In genomic region chr3:157585386-157585785, GRCh38 we compare ENCODE assay signal across 18 cellular contexts.
"Had no signal": no experiment of that assay in that cellular context is flagged by ENCODE, and none has a peak within 500 bp of the region (broad histone marks: within the 10 kb centered on the region; RNA-seq: fewer than 3 reads in every experiment).

No MANE protein-coding gene starts in this region.

- H3K27me3 ChIP-seq: gastrocnemius medialis, heart right ventricle had no signal

- ATAC-seq: gastrocnemius medialis; heart right ventricle; left lobe of liver; naive thymus-derived CD4-positive, alpha-beta T cell; sciatic nerve; stimulated activated naive B cell treated with anti-CD40 and anti-IgM and Interleukin-4, amounts not matched to agents 10 μg/mL and 1 μg/mL and 100 μg/mL, for 72 hours; stimulated activated naive CD8-positive, alpha-beta T cell treated with anti-CD3 and anti-CD28 coated beads, Interleukin-15, amount 100 ng/mL, for 72 hours had no signal

- H3K4me1 Mint-ChIP-seq: naive thymus-derived CD4-positive, alpha-beta T cell; nephron progenitor cell; stimulated activated naive B cell treated with anti-CD40 and anti-IgM and Interleukin-4, amounts not matched to agents 10 μg/mL and 1 μg/mL and 100 μg/mL, for 72 hours; stimulated activated naive CD8-positive, alpha-beta T cell treated with anti-CD3 and anti-CD28 coated beads, Interleukin-15, amount 100 ng/mL, for 72 hours had no signal

- H3K27me3 Mint-ChIP-seq: stimulated activated naive B cell treated with anti-CD40 and anti-IgM and Interleukin-4, amounts not matched to agents 10 μg/mL and 1 μg/mL and 100 μg/mL, for 72 hours; stimulated activated naive CD8-positive, alpha-beta T cell treated with anti-CD3 and anti-CD28 coated beads, Interleukin-15, amount 100 ng/mL, for 72 hours had no signal

- DNase-seq: effector CD8-positive, alpha-beta T cell; gastrocnemius medialis; heart right ventricle; hypothalamus; kidney glomerular epithelial cell; mammary epithelial cell; naive thymus-derived CD4-positive, alpha-beta T cell; nephron progenitor cell; stimulated activated CD4-positive, alpha-beta T cell treated with anti-CD3 and anti-CD28 coated beads, Interleukin-2, amount 100 ng/mL, for 24 hours; stimulated activated CD4-positive, alpha-beta T cell treated with anti-CD3 and anti-CD28 coated beads, Interleukin-4, amount 100 ng/mL, for 4 hours; stimulated activated naive B cell treated with anti-CD40 and anti-IgM and Interleukin-4, amounts not matched to agents 10 μg/mL and 1 μg/mL and 100 μg/mL, for 72 hours; stimulated activated naive CD8-positive, alpha-beta T cell treated with anti-CD3 and anti-CD28 coated beads, Interleukin-15, amount 100 ng/mL, for 72 hours had no signal

- H3K4me3 ChIP-seq: coronary artery, gastrocnemius medialis, heart right ventricle, prostate gland had no signal

- H3K4me1 ChIP-seq: gastrocnemius medialis, parathyroid adenoma, prostate gland had no signal

- H3K9me3 ChIP-seq: gastrocnemius medialis, heart right ventricle, prostate gland had no signal

- H3K36me3 ChIP-seq: gastrocnemius medialis, heart right ventricle, prostate gland had no signal

- H3K4me3 Mint-ChIP-seq: naive thymus-derived CD4-positive, alpha-beta T cell; nephron progenitor cell; stimulated activated naive B cell treated with anti-CD40 and anti-IgM and Interleukin-4, amounts not matched to agents 10 μg/mL and 1 μg/mL and 100 μg/mL, for 72 hours; stimulated activated naive CD8-positive, alpha-beta T cell treated with anti-CD3 and anti-CD28 coated beads, Interleukin-15, amount 100 ng/mL, for 72 hours; type B pancreatic cell had no signal

- H3K27ac ChIP-seq: coronary artery, gastrocnemius medialis, heart right ventricle, parathyroid adenoma, prostate gland had no signal

- H3K27ac Mint-ChIP-seq: naive thymus-derived CD4-positive, alpha-beta T cell; nephron progenitor cell; stimulated activated naive B cell treated with anti-CD40 and anti-IgM and Interleukin-4, amounts not matched to agents 10 μg/mL and 1 μg/mL and 100 μg/mL, for 72 hours; stimulated activated naive CD8-positive, alpha-beta T cell treated with anti-CD3 and anti-CD28 coated beads, Interleukin-15, amount 100 ng/mL, for 72 hours; type B pancreatic cell had no signal

- H3K36me3 Mint-ChIP-seq: naive thymus-derived CD4-positive, alpha-beta T cell; stimulated activated naive B cell treated with anti-CD40 and anti-IgM and Interleukin-4, amounts not matched to agents 10 μg/mL and 1 μg/mL and 100 μg/mL, for 72 hours; type B pancreatic cell had no signal
